Comparison of ENCODE assay signal across 8 cellular contexts in genomic region chr12:49188916-49189367, GRCh38.
DNase-seq lines count a peak whose midpoint lies in the region; ATAC-seq and TF ChIP-seq lines count a peak whose summit lies in the region.

Gene TUBA1A, minus strand, starts transcription at chr12:49189080. Its CDS starts 101 bp downstream, at chr12:49188979.

- DNase-seq in AG04449 (ENCODE audit: low read depth, low spot score) (peak; percentile 96), NCI-H226 (peak; percentile 99), cerebellar cortex (ENCODE audit: low spot score) (peak; percentile 100), islet precursor cell (peak; percentile 100)
- peak; percentile 61 to 90 (median 76) for DNase-seq in activated CD4-positive, CD25-positive, alpha-beta regulatory T cell (lab: John Stamatoyannopoulos, UW)
- peak; percentile 60 to 89 for DNase-seq in stimulated activated CD4-positive, alpha-beta T cell treated with anti-CD3 and anti-CD28 coated beads, Interleukin-15, amount 100 ng/mL, for 1 hour (ENCODE audit: low read depth in 1 of 2, low spot score in 1 of 2)

- ATAC-seq in GM18907 (IDR thresholded peaks at IDR 0.05; ENCODE audit: unreplicated experiment) (peak; percentile 93), HG03175 (IDR thresholded peaks at IDR 0.05; ENCODE audit: unreplicated experiment) (peak; percentile 87)

- TF ChIP-seq CTCF in AG04449 (IDR thresholded peaks at IDR 0.05; ENCODE audit: insufficient read depth, low read length, missing control alignments) = no peak

- CTCF ChIA-PET in AG04449 (lab: Yijun Ruan, JAX) = interaction anchor here (1.2 to 3.7 kb wide), 8 partner anchors 13 to 75 kb away, joined by 3 to 24 read pairs (median 6); no protein-coding TSS in a partner anchor

- peak within 1 kb of the TSS; percentile 89 for H3K4me3 ChIP-seq in AG04449 (ENCODE audit: low read depth, low read length)

- POLR2A ChIA-PET in AG04449 (lab: Yijun Ruan, JAX) = interaction anchor here (0.7 to 3.1 kb wide), 20 partner anchors 9 to 101 kb away, joined by 3 to 37 read pairs (median 6); partner anchors contain the start of genes TUBA1B and TUBA1C

Comparison
In these comparisons a context has a peak if more than half of its experiments do, and no peak if none do; other contexts are left out.
1. Peak in every context shown above with its lines: DNase-seq, ATAC-seq and H3K4me3 ChIP-seq.